ENCODE assay signal across 12 cellular contexts in genomic region chr15:64522226-64522823, GRCh38.
DNase-seq lines count a peak whose midpoint lies in the region; ATAC-seq and TF ChIP-seq lines count a peak whose summit lies in the region.
"Had no signal": no experiment of that assay in that cellular context is flagged by ENCODE, and none has a peak within 500 bp of the region (broad histone marks: within the 10 kb centered on the region; RNA-seq: fewer than 3 reads in every experiment).

No MANE protein-coding gene starts in this region.

- no peak for ATAC-seq in central memory CD8-positive, alpha-beta T cell (replicated peaks; ENCODE audit: extremely low read depth, poor library complexity, severe bottlenecking)
- ATAC-seq in natural killer cell (no peak), GM21423 (IDR thresholded peaks at IDR 0.05; ENCODE audit: unreplicated experiment) (no peak)
- ATAC-seq: activated CD8-positive, alpha-beta memory T cell treated with anti-CD3 and anti-CD28 coated beads, Interleukin-2, amount 10 ng/mL, durations not matched to agents 7 days and 5 days had no signal

- H3K27ac Mint-ChIP-seq in CD14-positive monocyte (peak overlapping the region in 4 of 7 donors; percentile 10 to 37 (median 18)), natural killer cell (peak overlapping the region; percentile 21 to 28)
- H3K27ac Mint-ChIP-seq in central memory CD8-positive, alpha-beta T cell (ENCODE audit: low read depth) = peak overlapping the region; percentile 30
- H3K27ac Mint-ChIP-seq: activated CD8-positive, alpha-beta memory T cell treated with anti-CD3 and anti-CD28 coated beads, Interleukin-2, amount 10 ng/mL, durations not matched to agents 7 days and 5 days; T-helper 1 cell treated with Interleukin-12 subunit alpha and Interleukin-12 subunit beta and Interleukin-4 antibody, amounts not matched to agents 30 μg/mL and 1 μg/mL, for 36 hours had no signal

- H3K27me3 ChIP-seq in HL-60 (ENCODE audit: insufficient read depth, poor library complexity, severe bottlenecking) = no peaks in the 10 kb centered on the region
- no peaks in the 10 kb centered on the region for H3K27me3 ChIP-seq in effector memory CD4-positive, alpha-beta T cell (replicated peaks; ENCODE audit: control insufficient read depth, insufficient read depth, low read length, poor library complexity, severe bottlenecking)

- H3K27ac ChIP-seq in HL-60 (replicated peaks) = peak overlapping the region; percentile 35
- no peak overlapping the region for H3K27ac ChIP-seq in effector memory CD4-positive, alpha-beta T cell (ENCODE audit: insufficient read depth, low read length, poor library complexity, severe bottlenecking)

- TF ChIP-seq CTCF in CD14-positive monocyte (IDR thresholded peaks at IDR 0.05) (no peak), HL-60 (IDR thresholded peaks at IDR 0.05; ENCODE audit: insufficient read depth, low read length) (no peak), natural killer cell (IDR thresholded peaks at IDR 0.05) (no peak)

- H3K36me3 Mint-ChIP-seq in CD14-positive monocyte (peaks cover 13 to 35% of the 10 kb centered on the region in 2 donors), natural killer cell (no peaks in the 10 kb centered on the region)
- peaks cover 7% of the 10 kb centered on the region for H3K36me3 Mint-ChIP-seq in central memory CD8-positive, alpha-beta T cell (ENCODE audit: insufficient read depth)

- no peaks in the 10 kb centered on the region for H3K9me3 ChIP-seq in effector memory CD4-positive, alpha-beta T cell (ENCODE audit: control insufficient read depth, low read length)

- H3K9me3 Mint-ChIP-seq in CD14-positive monocyte (no peaks in the 10 kb centered on the region), natural killer cell (no peaks in the 10 kb centered on the region)
- H3K9me3 Mint-ChIP-seq in central memory CD8-positive, alpha-beta T cell = no peaks in the 10 kb centered on the region
- H3K9me3 Mint-ChIP-seq: T-helper 1 cell treated with Interleukin-12 subunit alpha and Interleukin-12 subunit beta and Interleukin-4 antibody, amounts not matched to agents 30 μg/mL and 1 μg/mL, for 36 hours had no signal

- no peak overlapping the region for H3K4me3 ChIP-seq in HL-60 (replicated peaks; ENCODE audit: insufficient read depth, low read length)
- H3K4me3 ChIP-seq in effector memory CD4-positive, alpha-beta T cell (ENCODE audit: insufficient read depth, low read depth, low read length, poor library complexity, severe bottlenecking) = no peak overlapping the region

- no peak overlapping the region for H3K4me3 Mint-ChIP-seq in CD14-positive monocyte
- H3K4me3 Mint-ChIP-seq in central memory CD8-positive, alpha-beta T cell = no peak overlapping the region
- H3K4me3 Mint-ChIP-seq in natural killer cell = no peak overlapping the region
- H3K4me3 Mint-ChIP-seq: activated CD8-positive, alpha-beta memory T cell treated with anti-CD3 and anti-CD28 coated beads, Interleukin-2, amount 10 ng/mL, durations not matched to agents 7 days and 5 days; T-helper 1 cell treated with Interleukin-12 subunit alpha and Interleukin-12 subunit beta and Interleukin-4 antibody, amounts not matched to agents 30 μg/mL and 1 μg/mL, for 36 hours had no signal

- H3K4me1 ChIP-seq in effector memory CD4-positive, alpha-beta T cell (ENCODE audit: control insufficient read depth, insufficient read depth, low read length, poor library complexity, severe bottlenecking) = no peaks in the 10 kb centered on the region

- DNase-seq in CD14-positive monocyte (ENCODE audit: low spot score) (no peak), HL-60 (ENCODE audit: low read depth in 1 of 2, low spot score in 1 of 2) (no peak), natural killer cell (no peak), germinal center (ENCODE audit: low spot score) (no peak), head of caudate nucleus (no peak)
- no peak for DNase-seq in central memory CD8-positive, alpha-beta T cell (ENCODE audit: low spot score in 2 of 2)
- DNase-seq in effector memory CD4-positive, alpha-beta T cell = no peak
- DNase-seq: activated CD8-positive, alpha-beta memory T cell treated with anti-CD3 and anti-CD28 coated beads, Interleukin-2, amount 10 ng/mL, durations not matched to agents 7 days and 5 days; NCI-H1436; stimulated activated CD8-positive, alpha-beta memory T cell treated with anti-CD3 and anti-CD28 coated beads, Interleukin-4, amount 100 ng/mL, for 48 hours had no signal

- intact Hi-C loops in CD14-positive monocyte (cut with micrococcal nuclease) (no loop called here), natural killer cell (cut with micrococcal nuclease) (no loop called here), head of caudate nucleus (cut with DNase I) (no loop called here)

- H3K27me3 Mint-ChIP-seq in CD14-positive monocyte (ENCODE audit: low read depth in 3 of 3) (no peaks in the 10 kb centered on the region), natural killer cell (ENCODE audit: low read depth in 2 of 2) (no peaks in the 10 kb centered on the region)
- H3K27me3 Mint-ChIP-seq in central memory CD8-positive, alpha-beta T cell = no peaks in the 10 kb centered on the region
- H3K27me3 Mint-ChIP-seq: activated CD8-positive, alpha-beta memory T cell treated with anti-CD3 and anti-CD28 coated beads, Interleukin-2, amount 10 ng/mL, durations not matched to agents 7 days and 5 days had no signal

- H3K4me1 Mint-ChIP-seq in CD14-positive monocyte (peaks cover 14% of the 10 kb centered on the region), natural killer cell (peaks cover 46 to 51% of the 10 kb centered on the region in 2 donors)
- peaks cover 62% of the 10 kb centered on the region for H3K4me1 Mint-ChIP-seq in central memory CD8-positive, alpha-beta T cell

- H3K36me3 ChIP-seq in effector memory CD4-positive, alpha-beta T cell (ENCODE audit: control insufficient read depth, insufficient read depth, low read length) = no peaks in the 10 kb centered on the region
